Comparison of ENCODE assay signal across 20 cellular contexts in genomic region chr15:37372064-37372463, GRCh38.
DNase-seq lines count a peak whose midpoint lies in the region; ATAC-seq and TF ChIP-seq lines count a peak whose summit lies in the region.
"Had no signal": no experiment of that assay in that cellular context is flagged by ENCODE, and none has a peak within 500 bp of the region (broad histone marks: within the 10 kb centered on the region; RNA-seq: fewer than 3 reads in every experiment).

No MANE protein-coding gene starts in this region.

- H4K91ac ChIP-seq in mesenchymal stem cell (ENCODE audit: low read length) = no peak overlapping the region

- H3K9ac ChIP-seq in SK-N-SH = no peak overlapping the region
- H3K9ac ChIP-seq in mesenchymal stem cell (ENCODE audit: low read length) = no peak overlapping the region

- no peak overlapping the region for H3K14ac ChIP-seq in mesenchymal stem cell (ENCODE audit: low read length in 2 of 2)

- no peaks in the 10 kb centered on the region for H3F3A ChIP-seq in SK-N-SH (replicated peaks; ENCODE audit: insufficient read depth)

- no peaks in the 10 kb centered on the region for H3K79me1 ChIP-seq in mesenchymal stem cell (replicated peaks; ENCODE audit: low read length, poor library complexity, severe bottlenecking)

- H3K4me3 ChIP-seq in SK-N-SH (ENCODE audit: low read depth in 2 of 2, low read length in 1 of 2) (no peak overlapping the region; a peak in 1 of 4 replicates), mesenchymal stem cell (ENCODE audit: insufficient read depth in 1 of 2, low read depth in 1 of 2, low read length in 2 of 2) (no peak overlapping the region), prostate gland (no peak overlapping the region)
- H3K4me3 ChIP-seq: HAP-1 had no signal

- no peak overlapping the region for H3K4ac ChIP-seq in mesenchymal stem cell (ENCODE audit: low read depth in 1 of 2, low read length in 2 of 2)

- H3K36me3 ChIP-seq in SK-N-SH (replicated peaks in 1 of 2; ENCODE audit: control insufficient read depth in 1 of 2, insufficient read depth in 2 of 2, low read length in 1 of 2) (no peaks in the 10 kb centered on the region), mesenchymal stem cell (ENCODE audit: control insufficient read depth in 1 of 2, insufficient read depth in 2 of 2, low read depth in 1 of 2, low read length in 2 of 2) (no peaks in the 10 kb centered on the region), prostate gland (no peaks in the 10 kb centered on the region)
- H3K36me3 ChIP-seq: HAP-1 had no signal

- no peak overlapping the region for H2AK5ac ChIP-seq in mesenchymal stem cell (ENCODE audit: low read length, severe bottlenecking)

- H2BK120ac ChIP-seq in mesenchymal stem cell (ENCODE audit: low read depth, low read length) = no peak overlapping the region

- H2AFZ ChIP-seq in SK-N-SH (ENCODE audit: low read depth) (0 out of 2 replicates have a peak overlapping the region, but pooled peaks have one; percentile 44), mesenchymal stem cell (ENCODE audit: low read depth, low read length) (no peak overlapping the region)

- peak; percentile 21; the same call in 1 of the 2 replicates for TF ChIP-seq RAD21 in SK-N-SH (IDR thresholded peaks at IDR 0.05; ENCODE audit: low read length)

- no peaks in the 10 kb centered on the region for H3K9me3 ChIP-seq in SK-N-SH
- H3K9me3 ChIP-seq in mesenchymal stem cell (ENCODE audit: control insufficient read depth, low read length) = no peaks in the 10 kb centered on the region
- no peaks in the 10 kb centered on the region for H3K9me3 ChIP-seq in prostate gland
- H3K9me3 ChIP-seq: HAP-1 had no signal

- no peak overlapping the region for H3K23ac ChIP-seq in mesenchymal stem cell (ENCODE audit: low read length in 2 of 2)

- H3K27ac ChIP-seq in SK-N-SH (ENCODE audit: low read depth in 2 of 2, low read length in 1 of 2) = peak overlapping the region; percentile 38 to 97
- H3K27ac ChIP-seq in mesenchymal stem cell (ENCODE audit: low read length, poor library complexity, severe bottlenecking) = no peak overlapping the region
- H3K27ac ChIP-seq in substantia nigra (ENCODE audit: low read depth, low read length, poor library complexity, severe bottlenecking) = no peak overlapping the region
- no peak overlapping the region for H3K27ac ChIP-seq in prostate gland
- H3K27ac ChIP-seq: C4-2B had no signal

- POLR2A ChIA-PET in SK-N-SH (lab: Yijun Ruan, JAX) = no interaction called here

- H2BK15ac ChIP-seq in mesenchymal stem cell (ENCODE audit: low read depth, poor library complexity, severe bottlenecking) = no peak overlapping the region

- no peak for ATAC-seq in GM19467 (IDR thresholded peaks at IDR 0.05; ENCODE audit: unreplicated experiment)
- ATAC-seq: T-cell had no signal

- no peak overlapping the region for H2BK5ac ChIP-seq in mesenchymal stem cell (ENCODE audit: low read depth, low read length, poor library complexity, severe bottlenecking)

- H4K8ac ChIP-seq in mesenchymal stem cell (ENCODE audit: low read length) = no peak overlapping the region

- H3K79me2 ChIP-seq in SK-N-SH (ENCODE audit: insufficient read depth) = no peaks in the 10 kb centered on the region

- 2% methylated on average over 6 of the region's 6 CpGs for WGBS in SK-N-SH (ENCODE audit: low lambda C conversion rate)
- WGBS in mesenchymal stem cell = 74% methylated on average over 5 of the region's 6 CpGs
- WGBS in prostate gland = 36% methylated on average over 6 of the region's 6 CpGs

- no peaks in the 10 kb centered on the region for H4K20me1 ChIP-seq in SK-N-SH (ENCODE audit: insufficient read depth)

- intact Hi-C loops in head of caudate nucleus (cut with DNase I) (no loop called here), prostate gland (cut with DNase I) (no loop called here)

- H3K4me2 ChIP-seq in SK-N-SH (peak overlapping the region; percentile 33; the same call in 1 of the 2 replicates), mesenchymal stem cell (ENCODE audit: low read length, poor library complexity, severe bottlenecking) (no peak overlapping the region)

- TF ChIP-seq POLR2A in prostate gland (IDR thresholded peaks at IDR 0.05) = no peak

- H3K9me2 ChIP-seq in SK-N-SH = no peaks in the 10 kb centered on the region

- no peak overlapping the region for H2BK12ac ChIP-seq in mesenchymal stem cell (ENCODE audit: low read length in 2 of 2)

- no peak overlapping the region for H3K18ac ChIP-seq in mesenchymal stem cell (ENCODE audit: low read depth in 1 of 2, low read length in 2 of 2)

- DNase-seq in EH (ENCODE audit: low read depth) (peak; percentile 6), HT1080 (ENCODE audit: low read depth) (peak; percentile 1), SK-N-SH (peak; percentile 32), head of caudate nucleus (peak in 30 of 42 donors; percentile 5 to 75 (median 35)), mesenchymal stem cell (no peak), substantia nigra (lab: John Stamatoyannopoulos, UW) (no peak), prostate gland (ENCODE audit: low spot score) (no peak)
- DNase-seq: ACHN, DMS79 treated with DMSO at 0.1 percent for 48 hours, GDM1, NCI-H1105 treated with DMSO at 0.1 percent for 48 hours, NCI-H1694, NCI-H2081 treated with DMSO at 0.1 percent for 48 hours, NCI-H510A, NCI-H748 treated with DMSO at 0.1 percent for 48 hours, RPMI8226, T-cell had no signal

- peak in 1 of 2 experiments; percentile 73; a peak in 2 of 4 replicates for TF ChIP-seq EP300 in SK-N-SH (IDR thresholded peaks at IDR 0.05; ENCODE audit: borderline replicate concordance in 1 of 2, low read depth in 1 of 2, low read length in 1 of 2)

- no peak for TF ChIP-seq CTCF in SK-N-SH (IDR thresholded peaks at IDR 0.05)
- no peak for TF ChIP-seq CTCF in prostate gland (IDR thresholded peaks at IDR 0.05)

- H3K27me3 ChIP-seq in SK-N-SH (ENCODE audit: insufficient read depth) = no peaks in the 10 kb centered on the region
- H3K27me3 ChIP-seq in mesenchymal stem cell (ENCODE audit: control insufficient read depth in 1 of 2, insufficient read depth in 1 of 2, low read length in 2 of 2) = peaks cover 0 to 3% of the 10 kb centered on the region in 2 experiments
- H3K27me3 ChIP-seq in prostate gland (replicated peaks; ENCODE audit: insufficient read depth) = no peaks in the 10 kb centered on the region

- H3K4me1 ChIP-seq in SK-N-SH (ENCODE audit: control insufficient read depth in 1 of 2, insufficient read depth in 2 of 2, low read depth in 1 of 2, low read length in 1 of 2) = peaks cover 0 to 26% of the 10 kb centered on the region in 2 experiments; a peak in 2 of 4 replicates
- no peaks in the 10 kb centered on the region for H3K4me1 ChIP-seq in mesenchymal stem cell (ENCODE audit: control insufficient read depth, insufficient read depth, low read depth, low read length)
- no peaks in the 10 kb centered on the region for H3K4me1 ChIP-seq in prostate gland (replicated peaks)

- CTCF ChIA-PET in SK-N-SH (lab: Yijun Ruan, JAX) = interaction anchor here (0.8 to 0.9 kb wide), 2 partner anchors 22 to 421 kb away, joined by 3 to 4 read pairs; no protein-coding TSS in a partner anchor

TF ChIP-seq in SK-N-SH, 30 proteins besides CTCF, POLR2A, EP300 and RAD21 (continues in another document):
- TF ChIP-seq RFX5 (IDR thresholded peaks at IDR 0.05; ENCODE audit: low read length) (no peak), MAX (IDR thresholded peaks at IDR 0.05; ENCODE audit: low read depth) (no peak), MEF2A (IDR thresholded peaks at IDR 0.05; ENCODE audit: borderline replicate concordance, low read depth) (no peak), FOSL2 (IDR thresholded peaks at IDR 0.05; ENCODE audit: borderline replicate concordance, low read depth) (0 out of 2 replicates have a peak, but pooled peaks have one; percentile 6), FOXJ3 (CRISPR knock-in tag; IDR thresholded peaks at IDR 0.05) (peak; percentile 58; the same call in 1 of the 2 replicates), POLR2AphosphoS5 (IDR thresholded peaks at IDR 0.05; ENCODE audit: low read depth, low read length) (no peak), ELF1 (IDR thresholded peaks at IDR 0.05) (no peak), GATA2 (CRISPR knock-in tag; IDR thresholded peaks at IDR 0.05) (peak; percentile 70), EZH2phosphoT487 (IDR thresholded peaks at IDR 0.05; ENCODE audit: borderline replicate concordance, low read depth) (no peak), TAF1 (IDR thresholded peaks at IDR 0.05; ENCODE audit: borderline replicate concordance, low read depth, low read length) (no peak), JUND (IDR thresholded peaks at IDR 0.05) (0 out of 2 replicates have a peak, but pooled peaks have one; percentile 6), NRF1 (IDR thresholded peaks at IDR 0.05; ENCODE audit: low read depth, low read length) (no peak), SMC3 (IDR thresholded peaks at IDR 0.05; ENCODE audit: low read depth, low read length) (no peak)
- TF ChIP-seq, protein P1, sequence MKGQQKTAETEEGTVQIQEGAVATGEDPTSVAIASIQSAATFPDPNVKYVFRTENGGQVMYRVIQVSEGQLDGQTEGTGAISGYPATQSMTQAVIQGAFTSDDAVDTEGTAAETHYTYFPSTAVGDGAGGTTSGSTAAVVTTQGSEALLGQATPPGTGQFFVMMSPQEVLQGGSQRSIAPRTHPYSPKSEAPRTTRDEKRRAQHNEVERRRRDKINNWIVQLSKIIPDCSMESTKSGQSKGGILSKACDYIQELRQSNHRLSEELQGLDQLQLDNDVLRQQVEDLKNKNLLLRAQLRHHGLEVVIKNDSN (IDR thresholded peaks at IDR 0.05; ENCODE audit: borderline replicate concordance, low read depth) = no peak
- TF ChIP-seq, protein P2, sequence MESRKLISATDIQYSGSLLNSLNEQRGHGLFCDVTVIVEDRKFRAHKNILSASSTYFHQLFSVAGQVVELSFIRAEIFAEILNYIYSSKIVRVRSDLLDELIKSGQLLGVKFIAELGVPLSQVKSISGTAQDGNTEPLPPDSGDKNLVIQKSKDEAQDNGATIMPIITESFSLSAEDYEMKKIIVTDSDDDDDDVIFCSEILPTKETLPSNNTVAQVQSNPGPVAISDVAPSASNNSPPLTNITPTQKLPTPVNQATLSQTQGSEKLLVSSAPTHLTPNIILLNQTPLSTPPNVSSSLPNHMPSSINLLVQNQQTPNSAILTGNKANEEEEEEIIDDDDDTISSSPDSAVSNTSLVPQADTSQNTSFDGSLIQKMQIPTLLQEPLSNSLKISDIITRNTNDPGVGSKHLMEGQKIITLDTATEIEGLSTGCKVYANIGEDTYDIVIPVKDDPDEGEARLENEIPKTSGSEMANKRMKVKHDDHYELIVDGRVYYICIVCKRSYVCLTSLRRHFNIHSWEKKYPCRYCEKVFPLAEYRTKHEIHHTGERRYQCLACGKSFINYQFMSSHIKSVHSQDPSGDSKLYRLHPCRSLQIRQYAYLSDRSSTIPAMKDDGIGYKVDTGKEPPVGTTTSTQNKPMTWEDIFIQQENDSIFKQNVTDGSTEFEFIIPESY (IDR thresholded peaks at IDR 0.05; ENCODE audit: borderline replicate concordance, low read depth) = no peak

Comparison
In these comparisons a context has a peak if more than half of its experiments do, and no peak if none do; other contexts are left out.
1. DNase-seq: peak in EH (single experiment), HT1080 (single experiment), SK-N-SH (single experiment) and head of caudate nucleus (30 of 42); none in mesenchymal stem cell (single experiment), substantia nigra (0 of 49) and prostate gland (single experiment).
2. H3K27ac ChIP-seq: peak in SK-N-SH (2 of 2); none in mesenchymal stem cell (single experiment), substantia nigra (single experiment) and prostate gland (0 of 2).